ENCODE assay signal across 16 cellular contexts in the genomic region with DNA sequence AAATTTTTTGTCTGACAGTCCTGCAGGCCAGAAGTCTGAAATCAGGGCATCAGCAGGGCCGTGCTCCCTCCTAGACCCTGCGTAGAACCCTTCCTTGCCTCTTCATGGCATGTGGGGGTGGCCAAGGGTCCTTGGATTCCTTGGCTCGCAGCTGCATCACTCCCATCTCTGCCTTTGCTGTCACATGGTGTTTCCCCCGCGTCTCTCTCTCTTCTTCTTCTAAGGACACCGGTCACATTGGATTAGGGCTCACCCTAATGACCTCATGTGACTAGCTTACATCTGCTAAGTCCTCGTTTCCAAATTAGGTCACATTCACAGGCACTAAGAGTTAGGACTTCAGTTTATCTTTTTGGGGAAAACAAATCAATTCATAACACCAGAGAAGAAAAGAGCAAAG. TPM values are rescaled to one million over a fixed set of nuclear protein-coding genes. Genes with fewer than 3 reads are reported as not detected.
A peak's percentile ranks its signal among the peaks of the same experiment; 100 is the strongest.
DNase-seq lines count a peak whose midpoint lies in the region; ATAC-seq and TF ChIP-seq lines count a peak whose summit lies in the region.
"Had no signal": no experiment of that assay in that cellular context is flagged by ENCODE, and none has a peak within 500 bp of the region (broad histone marks: within the 10 kb centered on the region; RNA-seq: fewer than 3 reads in every experiment).

No MANE protein-coding gene starts in this region.

- H3K36me3 Mint-ChIP-seq in dendritic cell treated with granulocyte-macrophage colony-stimulating factor and Interleukin-4, amounts not matched to agents 40 ng/mL and 50 ng/mL, for 4 days (ENCODE audit: low read depth) = peaks cover 7% of the 10 kb centered on the region
- H3K36me3 Mint-ChIP-seq in naive thymus-derived CD4-positive, alpha-beta T cell = peaks cover 0 to 9% (median 0%) of the 10 kb centered on the region in 5 donors
- H3K36me3 Mint-ChIP-seq: type B pancreatic cell had no signal

- H3K4me1 Mint-ChIP-seq in dendritic cell treated with granulocyte-macrophage colony-stimulating factor and Interleukin-4, amounts not matched to agents 40 ng/mL and 50 ng/mL, for 4 days (ENCODE audit: low read depth) = peaks cover 83% of the 10 kb centered on the region
- peaks cover 61 to 93% (median 74%) of the 10 kb centered on the region in 7 donors for H3K4me1 Mint-ChIP-seq in naive thymus-derived CD4-positive, alpha-beta T cell

- no peaks in the 10 kb centered on the region for H3K9me3 Mint-ChIP-seq in dendritic cell treated with granulocyte-macrophage colony-stimulating factor and Interleukin-4, amounts not matched to agents 40 ng/mL and 50 ng/mL, for 4 days
- peaks cover 0 to 2% (median 0%) of the 10 kb centered on the region in 11 donors for H3K9me3 Mint-ChIP-seq in naive thymus-derived CD4-positive, alpha-beta T cell
- H3K9me3 Mint-ChIP-seq: activated naive CD8-positive, alpha-beta T cell treated with anti-CD3 and anti-CD28 coated beads, Interleukin-2, amount 50 U/mL, for 24 hours had no signal

- no peak overlapping the region for H3K4me3 ChIP-seq in right atrium auricular region
- no peak overlapping the region for H3K4me3 ChIP-seq in naive thymus-derived CD4-positive, alpha-beta T cell (ENCODE audit: low read length)
- no peak overlapping the region for H3K4me3 ChIP-seq in aorta (ENCODE audit: low read length in 2 of 2)

- H3K36me3 ChIP-seq in right atrium auricular region (no peaks in the 10 kb centered on the region), aorta (ENCODE audit: control insufficient read depth in 1 of 2, insufficient read depth in 2 of 2, low read length in 1 of 2) (no peaks in the 10 kb centered on the region)
- H3K36me3 ChIP-seq in naive thymus-derived CD4-positive, alpha-beta T cell (ENCODE audit: control insufficient read depth in 2 of 3, insufficient read depth in 3 of 3, low read length in 3 of 3) = no peaks in the 10 kb centered on the region

- H3K9me3 ChIP-seq in right atrium auricular region (no peaks in the 10 kb centered on the region), aorta (ENCODE audit: control insufficient read depth, low read length) (no peaks in the 10 kb centered on the region)
- H3K9me3 ChIP-seq in naive thymus-derived CD4-positive, alpha-beta T cell (ENCODE audit: control insufficient read depth in 2 of 3, low read length in 3 of 3) = no peaks in the 10 kb centered on the region

- H3K27ac ChIP-seq in right atrium auricular region = peak overlapping the region; percentile 86 to 95
- H3K27ac ChIP-seq in naive thymus-derived CD4-positive, alpha-beta T cell (ENCODE audit: low read depth, low read length) = no peak overlapping the region
- peak overlapping the region; percentile 10 to 91 for H3K27ac ChIP-seq in aorta (ENCODE audit: low read depth in 1 of 2, low read length in 2 of 2)

- H3K27me3 ChIP-seq in right atrium auricular region (no peaks in the 10 kb centered on the region), aorta (ENCODE audit: control insufficient read depth in 1 of 2, insufficient read depth in 2 of 2, low read length in 1 of 2) (no peaks in the 10 kb centered on the region)
- H3K27me3 ChIP-seq in naive thymus-derived CD4-positive, alpha-beta T cell (ENCODE audit: control insufficient read depth in 2 of 2, insufficient read depth in 2 of 2, low read length in 2 of 2) = no peaks in the 10 kb centered on the region

- no peak overlapping the region for H3K4me3 Mint-ChIP-seq in dendritic cell treated with granulocyte-macrophage colony-stimulating factor and Interleukin-4, amounts not matched to agents 40 ng/mL and 50 ng/mL, for 4 days
- peak overlapping the region in 3 of 10 donors; percentile 14 to 69 (median 53) for H3K4me3 Mint-ChIP-seq in naive thymus-derived CD4-positive, alpha-beta T cell
- H3K4me3 Mint-ChIP-seq: activated naive CD8-positive, alpha-beta T cell treated with anti-CD3 and anti-CD28 coated beads, Interleukin-2, amount 50 U/mL, for 24 hours; WTC11 had no signal

- H3K27me3 Mint-ChIP-seq in dendritic cell treated with granulocyte-macrophage colony-stimulating factor and Interleukin-4, amounts not matched to agents 40 ng/mL and 50 ng/mL, for 4 days = no peaks in the 10 kb centered on the region
- H3K27me3 Mint-ChIP-seq in naive thymus-derived CD4-positive, alpha-beta T cell = peaks cover 0 to 7% (median 0%) of the 10 kb centered on the region in 5 donors
- H3K27me3 Mint-ChIP-seq: type B pancreatic cell had no signal

- no peak for DNase-seq in right atrium auricular region (ENCODE audit: low spot score)
- DNase-seq in Right ventricle myocardium superior = no peak
- no peak for DNase-seq in naive thymus-derived CD4-positive, alpha-beta T cell
- DNase-seq in aorta = no peak
- DNase-seq in NCI-H187 treated with DMSO at 0.1 percent for 48 hours (lab: John Stamatoyannopoulos, UW) = no peak
- DNase-seq in cerebellar nuclear complex (lab: John Stamatoyannopoulos, UW) = no peak
- DNase-seq: activated CD8-positive, alpha-beta memory T cell treated with anti-CD3 and anti-CD28 coated beads, Interleukin-2, amount 50 U/mL, for 4 hours; activated naive CD8-positive, alpha-beta T cell treated with anti-CD3 and anti-CD28 coated beads, Interleukin-2, amount 50 U/mL, for 24 hours; KG1; NCI-H2029; NCI-H748 treated with DMSO at 0.1 percent for 48 hours had no signal

- ATAC-seq in Right ventricle myocardium superior (ENCODE audit: poor library complexity) (no peak), aorta (ENCODE audit: low FRiP score) (no peak), GM18861 (IDR thresholded peaks at IDR 0.05; ENCODE audit: unreplicated experiment) (no peak)
- no peak for ATAC-seq in naive thymus-derived CD4-positive, alpha-beta T cell
- ATAC-seq: activated naive CD8-positive, alpha-beta T cell treated with anti-CD3 and anti-CD28 coated beads, Interleukin-2, amount 50 U/mL, for 24 hours; left lobe of liver; WTC11 had no signal

- WGBS in aorta, 2 donors = 61 to 62% methylated on average over 7 of the region's 7 CpGs

- H3K4me1 ChIP-seq in right atrium auricular region (peaks cover 0 to 94% of the 10 kb centered on the region in 2 donors), aorta (ENCODE audit: control insufficient read depth in 1 of 2, insufficient read depth in 2 of 2, low read length in 2 of 2) (peaks cover 3 to 5% of the 10 kb centered on the region in 2 donors)
- peaks cover 46 to 64% of the 10 kb centered on the region in 2 donors for H3K4me1 ChIP-seq in naive thymus-derived CD4-positive, alpha-beta T cell (ENCODE audit: control insufficient read depth in 2 of 2, insufficient read depth in 2 of 2, low read length in 2 of 2)

- intact Hi-C loops in Right ventricle myocardium superior (cut with DNase I) = no loop called here
- intact Hi-C loops in dendritic cell treated with granulocyte-macrophage colony-stimulating factor and Interleukin-4, amounts not matched to agents 40 ng/mL and 50 ng/mL, for 4 days (cut with micrococcal nuclease) = no loop called here
- intact Hi-C loops in naive thymus-derived CD4-positive, alpha-beta T cell (cut with micrococcal nuclease) = no loop called here
- intact Hi-C loops in aorta (cut with DNase I) = loop anchor here (5.0 kb wide), 3 partner anchors 52 to 117 kb away; no protein-coding TSS in a partner anchor

- H3K27ac Mint-ChIP-seq in dendritic cell treated with granulocyte-macrophage colony-stimulating factor and Interleukin-4, amounts not matched to agents 40 ng/mL and 50 ng/mL, for 4 days = peak overlapping the region; percentile 92
- peak overlapping the region in 5 of 9 donors; percentile 32 to 73 (median 54) for H3K27ac Mint-ChIP-seq in naive thymus-derived CD4-positive, alpha-beta T cell
- H3K27ac Mint-ChIP-seq: activated naive CD8-positive, alpha-beta T cell treated with anti-CD3 and anti-CD28 coated beads, Interleukin-2, amount 50 U/mL, for 24 hours; type B pancreatic cell had no signal

- CTCF ChIA-PET in naive thymus-derived CD4-positive, alpha-beta T cell (lab: Charles Lee) = interaction anchor here (1.1 kb wide), 1 partner anchor 11 kb away, joined by 3 read pairs; a partner anchor contains a TSS

- no peak for TF ChIP-seq CTCF in right atrium auricular region (IDR thresholded peaks at IDR 0.05)

- POLR2A ChIA-PET in naive thymus-derived CD4-positive, alpha-beta T cell (lab: Charles Lee) = no interaction called here

RNA-seq across cellular contexts. Expression of a gene that starts 12.0 kb away (rescaled TPM):
- 10 to 100 TPM; 21.4 to 27.3 TPM for total RNA-seq in right atrium auricular region
- total RNA-seq in Right ventricle myocardium superior = 46.6 TPM
- 10 to 100 TPM; 16.9 to 69.1 (median 25.4) TPM for total RNA-seq in naive thymus-derived CD4-positive, alpha-beta T cell
- 10 to 100 TPM; 15.4 to 24.3 TPM for polyA plus RNA-seq in naive thymus-derived CD4-positive, alpha-beta T cell
- total RNA-seq in aorta = 10 to 100 TPM; 39.7 to 60.7 TPM
- 10 to 100 TPM in 1 of 2 donors, 1 to 10 TPM in 1; 9.6 to 29.1 TPM for polyA plus RNA-seq in aorta

Comparison
In these comparisons a context has a peak if more than half of its experiments do, and no peak if none do; other contexts are left out.
1. intact Hi-C loops: an anchor here in aorta (5.0 kb wide); none called in Right ventricle myocardium superior, dendritic cell treated with granulocyte-macrophage colony-stimulating factor and Interleukin-4, amounts not matched to agents 40 ng/mL and 50 ng/mL, for 4 days and naive thymus-derived CD4-positive, alpha-beta T cell.